ENCODE assay signal across 23 cellular contexts in genomic region chr1:111878649-111879048, GRCh38.
DNase-seq lines count a peak whose midpoint lies in the region; ATAC-seq, FAIRE-seq and TF ChIP-seq lines count a peak whose summit lies in the region.
"Had no signal": no experiment of that assay in that cellular context is flagged by ENCODE, and none has a peak within 500 bp of the region (broad histone marks: within the 10 kb centered on the region; RNA-seq: fewer than 3 reads in every experiment).

No MANE protein-coding gene starts in this region.

- H3K4me3 Mint-ChIP-seq in stimulated activated naive CD8-positive, alpha-beta T cell treated with anti-CD3 and anti-CD28 coated beads, Interleukin-15, amount 100 ng/mL, for 72 hours = no peak overlapping the region
- H3K4me3 Mint-ChIP-seq in glutamatergic neuron (ENCODE audit: unreplicated experiment) = no peak overlapping the region
- H3K4me3 Mint-ChIP-seq: activated naive CD4-positive, alpha-beta T cell treated with anti-CD3 and anti-CD28 coated beads, Interleukin-2, amount 50 U/mL, for 24 hours; CD8-positive, alpha-beta memory T cell; effector memory CD8-positive, alpha-beta T cell had no signal

- no peaks in the 10 kb centered on the region for H3K9me3 Mint-ChIP-seq in stimulated activated naive CD8-positive, alpha-beta T cell treated with anti-CD3 and anti-CD28 coated beads, Interleukin-15, amount 100 ng/mL, for 72 hours
- H3K9me3 Mint-ChIP-seq in glutamatergic neuron (ENCODE audit: unreplicated experiment) = peaks cover 5% of the 10 kb centered on the region
- H3K9me3 Mint-ChIP-seq: activated naive CD4-positive, alpha-beta T cell treated with anti-CD3 and anti-CD28 coated beads, Interleukin-2, amount 50 U/mL, for 24 hours; CD8-positive, alpha-beta memory T cell; effector memory CD8-positive, alpha-beta T cell had no signal

- H3K27ac Mint-ChIP-seq in stimulated activated naive CD8-positive, alpha-beta T cell treated with anti-CD3 and anti-CD28 coated beads, Interleukin-15, amount 100 ng/mL, for 72 hours = no peak overlapping the region
- H3K27ac Mint-ChIP-seq in glutamatergic neuron (ENCODE audit: unreplicated experiment) = peak overlapping the region; percentile 77
- H3K27ac Mint-ChIP-seq: activated naive CD4-positive, alpha-beta T cell treated with anti-CD3 and anti-CD28 coated beads, Interleukin-2, amount 50 U/mL, for 24 hours; CD8-positive, alpha-beta memory T cell; effector memory CD8-positive, alpha-beta T cell had no signal

- 0 to 24% (median 10%) methylated on average over 1 of the region's 1 CpG for WGBS in small intestine, 3 donors

- no peaks in the 10 kb centered on the region for H3K36me3 ChIP-seq in small intestine (ENCODE audit: control insufficient read depth in 2 of 2, insufficient read depth in 2 of 2, low read length in 2 of 2)
- H3K36me3 ChIP-seq: Peyer's patch, sigmoid colon, upper lobe of left lung had no signal

- no peak for FAIRE-seq in small intestine (lab: Jason Lieb, UNC)
- FAIRE-seq: H54 had no signal

- DNase-seq in stimulated activated naive CD8-positive, alpha-beta T cell treated with anti-CD3 and anti-CD28 coated beads, Interleukin-15, amount 100 ng/mL, for 72 hours = no peak
- no peak for DNase-seq in stimulated activated naive CD8-positive, alpha-beta T cell treated with anti-CD3 and anti-CD28 coated beads, Interleukin-15, Interleukin-2, amounts not matched to agents 100 U/mL and 50 U/mL, for 24 hours
- DNase-seq in NCI-H69 (lab: John Stamatoyannopoulos, UW) (peak; percentile 42), glutamatergic neuron (no peak), amygdala (lab: John Stamatoyannopoulos, UW) (no peak), ecto neural progenitor cell (ENCODE audit: low spot score) (no peak), small intestine (no peak)
- DNase-seq: activated CD4-positive, CD25-positive, alpha-beta regulatory T cell; CD8-positive, alpha-beta memory T cell; effector memory CD8-positive, alpha-beta T cell; foreskin fibroblast; GF-D8; KBM-7; NCI-H1105; NCI-H345; Peyer's patch; sigmoid colon; stimulated activated CD4-positive, alpha-beta T cell treated with anti-CD3 and anti-CD28 coated beads, Interleukin-4, amount 100 ng/mL, for 1 hour; T-helper 1 cell had no signal

- peaks cover 35% of the 10 kb centered on the region for H3K27me3 Mint-ChIP-seq in stimulated activated naive CD8-positive, alpha-beta T cell treated with anti-CD3 and anti-CD28 coated beads, Interleukin-15, amount 100 ng/mL, for 72 hours
- H3K27me3 Mint-ChIP-seq in glutamatergic neuron (ENCODE audit: unreplicated experiment) = peaks cover 3% of the 10 kb centered on the region

- TF ChIP-seq CTCF in glutamatergic neuron (IDR thresholded peaks at IDR 0.05; ENCODE audit: partially characterized antibody, unreplicated experiment) = no peak

- peak; percentile 45 for ATAC-seq in stimulated activated naive CD8-positive, alpha-beta T cell treated with anti-CD3 and anti-CD28 coated beads, Interleukin-15, amount 100 ng/mL, for 72 hours
- no peak for ATAC-seq in stimulated activated naive CD8-positive, alpha-beta T cell treated with anti-CD3 and anti-CD28 coated beads, Interleukin-15, Interleukin-2, amounts not matched to agents 100 U/mL and 50 U/mL, for 24 hours
- ATAC-seq: effector memory CD8-positive, alpha-beta T cell had no signal

- H3K4me1 ChIP-seq in small intestine (ENCODE audit: control insufficient read depth in 2 of 2, insufficient read depth in 1 of 2, low read depth in 1 of 2, low read length in 1 of 2) = no peaks in the 10 kb centered on the region

- H3K27ac ChIP-seq in temporal lobe (ENCODE audit: low read depth, low read length) (peak overlapping the region; percentile 1), small intestine (ENCODE audit: low read depth in 1 of 2, low read length in 1 of 2) (peak overlapping the region in 1 of 2 donors; percentile 11)
- H3K27ac ChIP-seq: Peyer's patch, upper lobe of left lung had no signal

- no peaks in the 10 kb centered on the region for H3K9me3 ChIP-seq in small intestine (ENCODE audit: control insufficient read depth, low read depth)
- H3K9me3 ChIP-seq: Peyer's patch, sigmoid colon, upper lobe of left lung had no signal

- H3K4me1 Mint-ChIP-seq in stimulated activated naive CD8-positive, alpha-beta T cell treated with anti-CD3 and anti-CD28 coated beads, Interleukin-15, amount 100 ng/mL, for 72 hours = no peaks in the 10 kb centered on the region
- peaks cover 51% of the 10 kb centered on the region for H3K4me1 Mint-ChIP-seq in glutamatergic neuron (ENCODE audit: low read depth, unreplicated experiment)
- H3K4me1 Mint-ChIP-seq: activated naive CD4-positive, alpha-beta T cell treated with anti-CD3 and anti-CD28 coated beads, Interleukin-2, amount 50 U/mL, for 24 hours; CD8-positive, alpha-beta memory T cell had no signal

- H3K27me3 ChIP-seq in small intestine (ENCODE audit: control insufficient read depth in 2 of 2, insufficient read depth in 2 of 2, low read length in 2 of 2) = no peaks in the 10 kb centered on the region
- H3K27me3 ChIP-seq: Peyer's patch, sigmoid colon, upper lobe of left lung had no signal

- H3K4me3 ChIP-seq in small intestine (ENCODE audit: low read depth in 1 of 2, low read length in 2 of 2) = no peak overlapping the region
- H3K4me3 ChIP-seq: Peyer's patch, sigmoid colon, upper lobe of left lung had no signal

- H3K36me3 Mint-ChIP-seq in glutamatergic neuron (ENCODE audit: unreplicated experiment) = no peaks in the 10 kb centered on the region
- H3K36me3 Mint-ChIP-seq: activated naive CD4-positive, alpha-beta T cell treated with anti-CD3 and anti-CD28 coated beads, Interleukin-2, amount 50 U/mL, for 24 hours; CD8-positive, alpha-beta memory T cell had no signal
